ENCODE assay signal across 8 cellular contexts in genomic region chr18:45014047-45014501, GRCh38.
DNase-seq lines count a peak whose midpoint lies in the region; ATAC-seq and TF ChIP-seq lines count a peak whose summit lies in the region.

No MANE protein-coding gene starts in this region.

- no peak overlapping the region for H2AFZ ChIP-seq in parathyroid adenoma

- no peak overlapping the region for H3K4me2 ChIP-seq in parathyroid adenoma (ENCODE audit: low read length)

- DNase-seq in DMS153 treated with DMSO at 0.1 percent for 48 hours (lab: John Stamatoyannopoulos, UW; ENCODE audit: unreplicated experiment): peak; percentile 34
- peak; percentile 32 for DNase-seq in NT2/D1 (ENCODE audit: low read depth, low spot score)
- DNase-seq in fibroblast of pulmonary artery (ENCODE audit: low read depth): peak; percentile 73
- DNase-seq in HUDEP-2 (lab: John Stamatoyannopoulos, UW; ENCODE audit: unreplicated experiment in 76 of 76): no peak

- H3K79me2 ChIP-seq in parathyroid adenoma: peaks cover 13% of the 10 kb centered on the region

- H3K4me3 ChIP-seq in NT2/D1 (ENCODE audit: insufficient read length, low read depth): no peak overlapping the region
- no peak overlapping the region for H3K4me3 ChIP-seq in fibroblast of pulmonary artery (replicated peaks; ENCODE audit: low read depth, low read length)
- H3K4me3 ChIP-seq in parathyroid adenoma (ENCODE audit: low read depth, low read length): no peak overlapping the region

- peak; percentile 34 for TF ChIP-seq CTCF in fibroblast of pulmonary artery (IDR thresholded peaks at IDR 0.05; ENCODE audit: low read length, missing control alignments)
- peak; percentile 36 for TF ChIP-seq CTCF in parathyroid adenoma (IDR thresholded peaks at IDR 0.05)

- H3K27me3 ChIP-seq in NT2/D1 (ENCODE audit: insufficient read depth, insufficient read length): no peaks in the 10 kb centered on the region
- no peaks in the 10 kb centered on the region for H3K27me3 ChIP-seq in parathyroid adenoma (ENCODE audit: control insufficient read depth, insufficient read depth, low read length)

- peaks cover 6% of the 10 kb centered on the region for H3K4me1 ChIP-seq in NT2/D1 (ENCODE audit: insufficient read depth, insufficient read length)
- H3K4me1 ChIP-seq in parathyroid adenoma: peaks cover 9% of the 10 kb centered on the region

- ATAC-seq in GM19455 (IDR thresholded peaks at IDR 0.05; ENCODE audit: unreplicated experiment): no peak
- ATAC-seq in HG03175 (IDR thresholded peaks at IDR 0.05; ENCODE audit: unreplicated experiment): no peak
- no peak for ATAC-seq in GM18502 (IDR thresholded peaks at IDR 0.05; ENCODE audit: poor library complexity, unreplicated experiment)

- H3K36me3 ChIP-seq in NT2/D1 (ENCODE audit: insufficient read depth, insufficient read length, low read length) (no peaks in the 10 kb centered on the region), parathyroid adenoma (ENCODE audit: control insufficient read depth, insufficient read depth, low read length) (no peaks in the 10 kb centered on the region)

- H3K9me3 ChIP-seq in NT2/D1 (ENCODE audit: insufficient read depth, low read length) (0 out of 2 replicates have a peak, but pooled peaks cover 5% of the 10 kb centered on the region), parathyroid adenoma (ENCODE audit: control insufficient read depth, low read length) (no peaks in the 10 kb centered on the region)

- H3K9ac ChIP-seq in NT2/D1 (ENCODE audit: insufficient read length, low read depth) (no peak overlapping the region), parathyroid adenoma (no peak overlapping the region)

- H3K27ac ChIP-seq in parathyroid adenoma: no peak overlapping the region

Comparison
In these comparisons a context has a peak if more than half of its experiments do, and no peak if none do; other contexts are left out.
1. DNase-seq: peak in DMS153 treated with DMSO at 0.1 percent for 48 hours (single experiment), NT2/D1 (single experiment) and fibroblast of pulmonary artery (single experiment); none in HUDEP-2 (0 of 76).